In the genomic region with DNA sequence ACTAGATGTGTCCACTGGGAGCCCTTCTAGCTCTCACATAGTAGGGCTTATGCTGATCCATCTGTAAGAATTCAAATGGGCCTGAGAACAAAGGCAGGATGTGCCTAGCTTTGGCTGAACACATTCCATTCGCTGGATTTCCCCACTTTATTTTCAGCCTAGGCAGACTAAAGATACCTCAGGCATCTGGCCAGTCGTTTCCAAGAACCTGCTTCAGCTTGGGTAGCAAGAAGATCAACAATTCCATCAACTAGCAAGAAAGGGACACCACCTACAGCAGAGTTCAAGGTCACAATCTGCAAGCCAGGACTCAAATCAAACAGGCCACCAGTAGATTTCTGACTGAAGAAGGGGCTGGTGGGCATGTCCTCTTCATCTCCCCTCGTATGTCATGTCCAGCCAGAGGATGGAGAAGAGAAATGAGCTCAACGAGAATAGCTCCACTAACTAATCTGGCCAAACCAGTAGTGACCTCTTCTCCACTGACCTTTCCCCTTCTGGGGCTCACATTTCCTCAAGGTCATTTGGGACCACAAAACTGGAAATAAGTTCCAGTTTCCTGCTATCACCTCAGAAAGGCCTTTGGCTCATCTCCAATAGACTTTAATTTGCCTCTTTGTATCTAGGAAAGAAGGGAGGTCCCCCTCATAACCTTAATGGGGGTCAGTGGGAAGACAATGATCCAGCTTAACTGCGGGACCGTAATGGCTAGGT, we compare ENCODE assay signal across 10 cellular contexts. TPM values are rescaled to one million over a fixed set of nuclear protein-coding genes. Genes with fewer than 3 reads are reported as not detected.
A peak's percentile ranks its signal among the peaks of the same experiment; 100 is the strongest.
DNase-seq lines count a peak whose midpoint lies in the region; TF ChIP-seq lines count a peak whose summit lies in the region.
"Had no signal": no experiment of that assay in that cellular context is flagged by ENCODE, and none has a peak within 500 bp of the region (broad histone marks: within the 10 kb centered on the region; RNA-seq: fewer than 3 reads in every experiment).

No MANE protein-coding gene starts in this region.

- no peaks in the 10 kb centered on the region for H3K9me3 Mint-ChIP-seq in activated T-cell treated with anti-CD3 and anti-CD28 coated beads, Interleukin-2, amount 50 U/mL, for 24 hours

- no peak overlapping the region for H3K4me3 ChIP-seq in coronary artery
- H3K4me3 ChIP-seq in mucosa of rectum (ENCODE audit: low read length in 2 of 2) = no peak overlapping the region
- H3K4me3 ChIP-seq in thyroid gland (replicated peaks in 1 of 3) = no peak overlapping the region

- no peaks in the 10 kb centered on the region for H3K36me3 ChIP-seq in mucosa of rectum (ENCODE audit: control insufficient read depth in 2 of 2, insufficient read depth in 2 of 2, low read length in 2 of 2)
- no peaks in the 10 kb centered on the region for H3K36me3 ChIP-seq in thyroid gland

- no peak overlapping the region for H3K9ac ChIP-seq in mucosa of rectum (ENCODE audit: low read depth in 1 of 2, low read length in 2 of 2)

- H3K27ac Mint-ChIP-seq in activated T-cell treated with anti-CD3 and anti-CD28 coated beads, Interleukin-2, amount 50 U/mL, for 24 hours = no peak overlapping the region

- H3K9me3 ChIP-seq in mucosa of rectum (ENCODE audit: control insufficient read depth in 2 of 2, low read length in 2 of 2) = no peaks in the 10 kb centered on the region
- H3K9me3 ChIP-seq in thyroid gland = no peaks in the 10 kb centered on the region

- H3K27me3 Mint-ChIP-seq in activated T-cell treated with anti-CD3 and anti-CD28 coated beads, Interleukin-2, amount 50 U/mL, for 24 hours = no peaks in the 10 kb centered on the region

- H3K36me3 Mint-ChIP-seq in activated T-cell treated with anti-CD3 and anti-CD28 coated beads, Interleukin-2, amount 50 U/mL, for 24 hours (ENCODE audit: low read depth) = peaks cover 3% of the 10 kb centered on the region

- peaks cover 69 to 80% of the 10 kb centered on the region in 2 donors for H3K4me1 ChIP-seq in mucosa of rectum (ENCODE audit: control insufficient read depth in 2 of 2, insufficient read depth in 2 of 2, low read length in 2 of 2)
- H3K4me1 ChIP-seq in thyroid gland = peaks cover 66 to 91% of the 10 kb centered on the region in 2 donors

- no peaks in the 10 kb centered on the region for H3K27me3 ChIP-seq in mucosa of rectum (ENCODE audit: control insufficient read depth in 2 of 2, insufficient read depth in 2 of 2, low read length in 2 of 2)
- no peaks in the 10 kb centered on the region for H3K27me3 ChIP-seq in thyroid gland

- no peak for TF ChIP-seq POLR2A in thyroid gland (IDR thresholded peaks at IDR 0.05)

- intact Hi-C loops in thyroid gland (cut with DNase I) = no loop called here

- H3K4me3 Mint-ChIP-seq in activated T-cell treated with anti-CD3 and anti-CD28 coated beads, Interleukin-2, amount 50 U/mL, for 24 hours = no peak overlapping the region

- 70 to 74% methylated on average over 6 of the region's 6 CpGs for WGBS in thyroid gland, 2 donors

- peaks cover 50% of the 10 kb centered on the region for H3K4me1 Mint-ChIP-seq in activated T-cell treated with anti-CD3 and anti-CD28 coated beads, Interleukin-2, amount 50 U/mL, for 24 hours (ENCODE audit: low read depth)

- DNase-seq in activated T-cell treated with anti-CD3 and anti-CD28 coated beads, Interleukin-2, amount 50 U/mL, for 24 hours = peak; percentile 20
- no peak for DNase-seq in activated T-cell treated with anti-CD3 and anti-CD28 coated beads for 4 hours
- DNase-seq in coronary artery (ENCODE audit: low spot score) = peak; percentile 74
- peak in 1 of 2 donors; percentile 7 for DNase-seq in thyroid gland
- DNase-seq in iPS-NIHi7 (ENCODE audit: extremely low spot score) = no peak
- DNase-seq in epidermal melanocyte (ENCODE audit: insufficient read length, low spot score) = no peak
- DNase-seq in RKO (ENCODE audit: low spot score) = no peak
- DNase-seq: activated naive CD4-positive, alpha-beta T cell treated with Interleukin-2 at 50 U/mL for 16 hours had no signal

- TF ChIP-seq CTCF in coronary artery (IDR thresholded peaks at IDR 0.05) (no peak), thyroid gland (IDR thresholded peaks at IDR 0.05) (no peak)

- peak overlapping the region; percentile 95 to 99 for H3K27ac ChIP-seq in coronary artery
- H3K27ac ChIP-seq in mucosa of rectum (ENCODE audit: low read depth in 2 of 2, low read length in 2 of 2) = peak overlapping the region; percentile 61 to 97
- peak overlapping the region; percentile 91 to 98 (median 96) for H3K27ac ChIP-seq in thyroid gland

RNA-seq across cellular contexts. Expression of a gene that starts 14.2 kb away (rescaled TPM):
- total RNA-seq in thyroid gland = 1,000 to 10,000 TPM in 2 of 4 donors, 100 to 1,000 TPM in 2; 739 to 2,947 (median 1,128) TPM

RNA-seq across cellular contexts. Expression of a gene that starts 17.7 kb away (rescaled TPM):
- 10 to 100 TPM; 12.5 to 36.4 (median 22.7) TPM for total RNA-seq in thyroid gland

RNA-seq across cellular contexts. Expression of a gene that starts 17.8 kb away (rescaled TPM):
- 1 to 10 TPM in 2 of 4 donors, under 1 TPM in 2; 0.13 to 2.0 (median 0.97) TPM for total RNA-seq in thyroid gland

RNA-seq across cellular contexts. Expression of a gene that starts 24.4 kb away (rescaled TPM):
- 10 to 100 TPM; 18.7 to 26.9 (median 20.3) TPM for total RNA-seq in thyroid gland

RNA-seq across cellular contexts. Expression of a gene that starts 39.4 kb away (rescaled TPM):
- not detected for total RNA-seq in thyroid gland
- total RNA-seq: osteoblast had no signal

Comparison
In these comparisons a context has a peak if more than half of its experiments do, and no peak if none do; other contexts are left out.
1. DNase-seq: peak in activated T-cell treated with anti-CD3 and anti-CD28 coated beads, Interleukin-2, amount 50 U/mL, for 24 hours (single experiment) and coronary artery (single experiment); none in activated T-cell treated with anti-CD3 and anti-CD28 coated beads for 4 hours (single experiment), iPS-NIHi7 (single experiment), epidermal melanocyte (single experiment) and RKO (single experiment).
2. Peak in every context shown above with its lines, with median percentiles within 50 percentile points of each other: H3K27ac ChIP-seq.